Comparison of ENCODE assay signal across 12 cellular contexts in the genomic region with DNA sequence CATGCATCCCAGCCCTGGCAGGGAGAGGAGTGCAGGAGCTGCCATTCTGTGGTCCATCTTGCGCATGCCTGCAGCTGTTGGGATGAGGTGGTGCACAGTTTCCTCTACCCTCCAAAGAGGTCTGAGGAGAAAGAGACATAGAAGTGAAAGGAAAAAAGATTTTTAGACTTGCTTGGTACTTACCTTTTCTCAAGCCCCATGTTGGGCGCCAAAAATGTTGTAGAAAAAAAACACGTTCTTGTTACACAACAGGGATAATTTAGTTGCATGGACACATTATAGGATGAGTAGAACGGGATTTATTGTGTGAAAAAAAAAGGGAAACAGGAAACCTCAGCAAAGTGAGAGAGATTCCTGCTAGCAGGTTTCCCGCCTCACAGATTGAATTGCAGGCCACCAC.
DNase-seq lines count a peak whose midpoint lies in the region; ATAC-seq, FAIRE-seq and TF ChIP-seq lines count a peak whose summit lies in the region.
"Had no signal": no experiment of that assay in that cellular context is flagged by ENCODE, and none has a peak within 500 bp of the region (broad histone marks: within the 10 kb centered on the region; RNA-seq: fewer than 3 reads in every experiment).

No MANE protein-coding gene starts in this region.

- H3K9me3 ChIP-seq in BLaER1 (peaks cover 63% of the 10 kb centered on the region), astrocyte (ENCODE audit: insufficient read depth, low read depth, low read length) (peaks cover 13% of the 10 kb centered on the region), hepatocyte (ENCODE audit: low read depth) (peaks cover 49% of the 10 kb centered on the region)

- WGBS in hepatocyte (ENCODE audit: low lambda C conversion rate, missing lambda C conversion rate), result 96% methylated on average over 5 of the region's 5 CpGs

- peak overlapping the region; percentile 7; the same call in 1 of the 2 replicates for H3K4me3 ChIP-seq in BLaER1
- no peak overlapping the region for H3K4me3 ChIP-seq in GM12865 (ENCODE audit: low read depth, low read length)
- H3K4me3 ChIP-seq in astrocyte (ENCODE audit: insufficient read depth, low read depth, low read length), result no peak overlapping the region
- H3K4me3 ChIP-seq in hepatocyte, result no peak overlapping the region
- H3K4me3 ChIP-seq: tibial nerve had no signal

- H3K9me2 ChIP-seq in hepatocyte (replicated peaks; ENCODE audit: insufficient read depth), result no peaks in the 10 kb centered on the region

- peaks cover 38% of the 10 kb centered on the region for H3K9me3 Mint-ChIP-seq in astrocyte (ENCODE audit: unreplicated experiment)

- no peaks in the 10 kb centered on the region for H3K79me2 ChIP-seq in astrocyte (ENCODE audit: insufficient read depth, low read length)
- H3K79me2 ChIP-seq in hepatocyte, result no peaks in the 10 kb centered on the region

- H3K4me1 ChIP-seq in BLaER1, result no peaks in the 10 kb centered on the region
- no peaks in the 10 kb centered on the region for H3K4me1 ChIP-seq in astrocyte (ENCODE audit: insufficient read depth, low read length)
- H3K4me1 ChIP-seq in hepatocyte (ENCODE audit: insufficient read depth), result no peaks in the 10 kb centered on the region
- H3K4me1 ChIP-seq: tibial nerve had no signal

- H3K27ac ChIP-seq in BLaER1 (no peak overlapping the region), astrocyte (ENCODE audit: low read depth, low read length) (no peak overlapping the region), hepatocyte (no peak overlapping the region)
- H3K27ac ChIP-seq: tibial nerve had no signal

- H4K20me1 ChIP-seq in BLaER1, result no peaks in the 10 kb centered on the region
- H4K20me1 ChIP-seq in astrocyte (ENCODE audit: insufficient read depth, low read length), result no peaks in the 10 kb centered on the region
- H4K20me1 ChIP-seq in hepatocyte (ENCODE audit: insufficient read depth, poor library complexity, severe bottlenecking), result no peaks in the 10 kb centered on the region

- no peaks in the 10 kb centered on the region for H3K27me3 Mint-ChIP-seq in astrocyte (ENCODE audit: low read depth, unreplicated experiment)
- H3K27me3 Mint-ChIP-seq: activated naive CD8-positive, alpha-beta T cell had no signal

- no peaks in the 10 kb centered on the region for H3K4me1 Mint-ChIP-seq in astrocyte (ENCODE audit: low read depth, unreplicated experiment)

- no peak overlapping the region for H3K4me3 Mint-ChIP-seq in astrocyte (ENCODE audit: unreplicated experiment)
- H3K4me3 Mint-ChIP-seq: activated naive CD8-positive, alpha-beta T cell had no signal

- TF ChIP-seq CTCF in GM12865 (IDR thresholded peaks at IDR 0.05; ENCODE audit: insufficient read depth, low read depth, low read length, missing control alignments) (no peak), astrocyte (IDR thresholded peaks at IDR 0.05; ENCODE audit: insufficient read depth, low read depth, low read length) (no peak), hepatocyte (IDR thresholded peaks at IDR 0.05; ENCODE audit: poor library complexity) (no peak)

- DNase-seq in GM12865 (ENCODE audit: low read depth) (peak; percentile 41), astrocyte (ENCODE audit: low read depth) (peak; percentile 48), hepatocyte (ENCODE audit: low spot score) (peak; percentile 6), GOT3 (lab: John Stamatoyannopoulos, UW) (no peak)
- DNase-seq: kidney glomerular epithelial cell, occipital lobe had no signal

- H3K36me3 ChIP-seq in BLaER1 (peaks cover 29% of the 10 kb centered on the region), astrocyte (ENCODE audit: insufficient read depth, low read length) (peaks cover 2% of the 10 kb centered on the region), hepatocyte (replicated peaks; ENCODE audit: insufficient read depth, low read depth) (no peaks in the 10 kb centered on the region)

- no peaks in the 10 kb centered on the region for H3K27me3 ChIP-seq in BLaER1
- H3K27me3 ChIP-seq in astrocyte (ENCODE audit: insufficient read depth, low read length), result no peaks in the 10 kb centered on the region
- no peaks in the 10 kb centered on the region for H3K27me3 ChIP-seq in hepatocyte
- H3K27me3 ChIP-seq: tibial nerve had no signal

- H2AFZ ChIP-seq in astrocyte (ENCODE audit: low read depth, low read length) (no peak overlapping the region), hepatocyte (no peak overlapping the region)

- no peak overlapping the region for H3K4me2 ChIP-seq in BLaER1
- H3K4me2 ChIP-seq in astrocyte (ENCODE audit: low read length), result no peak overlapping the region
- H3K4me2 ChIP-seq in hepatocyte, result no peak overlapping the region

- H3K36me3 Mint-ChIP-seq in astrocyte (ENCODE audit: low read depth, unreplicated experiment), result peaks cover 16% of the 10 kb centered on the region

- H3K9ac ChIP-seq in BLaER1 (no peak overlapping the region), astrocyte (ENCODE audit: low read length) (no peak overlapping the region)

- no peak for FAIRE-seq in astrocyte (lab: Jason Lieb, UNC)

- H3K27ac Mint-ChIP-seq in astrocyte (ENCODE audit: unreplicated experiment), result no peak overlapping the region
- H3K27ac Mint-ChIP-seq: activated naive CD8-positive, alpha-beta T cell had no signal

- ATAC-seq in HG03095 (IDR thresholded peaks at IDR 0.05; ENCODE audit: unreplicated experiment), result no peak
- ATAC-seq in HG02981 (IDR thresholded peaks at IDR 0.05; ENCODE audit: unreplicated experiment), result no peak
- ATAC-seq in GM21367 (IDR thresholded peaks at IDR 0.05; ENCODE audit: unreplicated experiment), result no peak
